27 cellular contexts compared by ENCODE assay signal in the genomic region with DNA sequence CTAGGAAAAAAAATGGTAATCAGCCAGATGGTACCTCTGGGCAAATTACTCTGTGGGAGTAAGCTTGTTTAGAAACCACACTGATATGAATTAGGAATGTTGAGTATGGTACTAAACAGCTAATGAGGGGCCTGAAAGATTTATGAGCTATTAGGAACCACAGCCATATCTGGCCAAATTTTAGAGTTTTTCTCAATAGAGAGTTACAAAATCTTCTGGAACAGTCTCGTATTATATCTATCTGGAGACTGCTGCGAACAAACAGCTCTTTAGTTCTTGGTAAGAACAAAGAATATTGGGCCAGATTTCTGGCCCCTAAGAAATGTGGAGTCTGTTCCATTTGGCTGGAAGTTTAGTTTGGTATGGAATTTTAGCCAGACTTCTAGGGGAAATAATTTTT. TPM values are rescaled to one million over a fixed set of nuclear protein-coding genes. Genes with fewer than 3 reads are reported as not detected.
DNase-seq lines count a peak whose midpoint lies in the region; ATAC-seq, FAIRE-seq and TF ChIP-seq lines count a peak whose summit lies in the region.
"Had no signal": no experiment of that assay in that cellular context is flagged by ENCODE, and none has a peak within 500 bp of the region (broad histone marks: within the 10 kb centered on the region; RNA-seq: fewer than 3 reads in every experiment).

No MANE protein-coding gene starts in this region.

- no TSS peak for BruUV-seq in A673 (replicated peaks; lab: Mats Ljungman, UMichigan)

- DNase-seq in A673 (ENCODE audit: low spot score) (peak; percentile 17), GM03348 (ENCODE audit: low spot score) (peak; percentile 73), astrocyte (ENCODE audit: low read depth) (peak; percentile 66), right atrium auricular region (ENCODE audit: low spot score) (no peak), natural killer cell (no peak), glutamatergic neuron (no peak), H4 (ENCODE audit: low spot score) (no peak)
- DNase-seq: activated CD4-positive, alpha-beta T cell treated with anti-CD3 and anti-CD28 coated beads, Interleukin-2, amount 50 U/mL, for 4 hours; activated gamma-delta T cell; adrenal gland; GF-D8; H7; Kasumi-1; NCI-H1092 treated with DMSO at 0.1 percent for 48 hours; NCI-H748 treated with DMSO at 0.1 percent for 48 hours; ovary had no signal

- POLR2A ChIA-PET in A673 (lab: Charles Lee; ENCODE audit: low non-redundant PET) = no interaction called here

- FAIRE-seq in astrocyte (lab: Jason Lieb, UNC) = no peak
- FAIRE-seq: A204.1, endothelial cell of umbilical vein, GM12891 had no signal

- H3K27me3 Mint-ChIP-seq in astrocyte (ENCODE audit: low read depth, unreplicated experiment) (peaks cover 33% of the 10 kb centered on the region), natural killer cell (ENCODE audit: low read depth in 2 of 2) (no peaks in the 10 kb centered on the region), glutamatergic neuron (ENCODE audit: unreplicated experiment) (peaks cover 5% of the 10 kb centered on the region)

- H3K4me1 Mint-ChIP-seq in astrocyte (ENCODE audit: low read depth, unreplicated experiment) = no peaks in the 10 kb centered on the region
- no peaks in the 10 kb centered on the region for H3K4me1 Mint-ChIP-seq in natural killer cell
- peaks cover 8% of the 10 kb centered on the region for H3K4me1 Mint-ChIP-seq in glutamatergic neuron (ENCODE audit: low read depth, unreplicated experiment)
- H3K4me1 Mint-ChIP-seq: memory B cell had no signal

- no peaks in the 10 kb centered on the region for H3K9me3 Mint-ChIP-seq in astrocyte (ENCODE audit: unreplicated experiment)
- no peaks in the 10 kb centered on the region for H3K9me3 Mint-ChIP-seq in natural killer cell
- H3K9me3 Mint-ChIP-seq in glutamatergic neuron (ENCODE audit: unreplicated experiment) = peaks cover 2% of the 10 kb centered on the region
- H3K9me3 Mint-ChIP-seq: memory B cell had no signal

- intact Hi-C loops in A673 (cut with micrococcal nuclease; ENCODE audit: unreplicated experiment) = no loop called here
- intact Hi-C loops in natural killer cell (cut with micrococcal nuclease) = no loop called here

- H3K27ac Mint-ChIP-seq in astrocyte (ENCODE audit: unreplicated experiment) = no peak overlapping the region
- no peak overlapping the region for H3K27ac Mint-ChIP-seq in natural killer cell
- no peak overlapping the region for H3K27ac Mint-ChIP-seq in glutamatergic neuron (ENCODE audit: unreplicated experiment)
- H3K27ac Mint-ChIP-seq: CD14-positive monocyte, memory B cell had no signal

- H3K79me2 ChIP-seq in astrocyte (ENCODE audit: insufficient read depth, low read length) = no peaks in the 10 kb centered on the region

- H3K27ac ChIP-seq in A673 (ENCODE audit: low read depth, low read length, poor library complexity, severe bottlenecking) (no peak overlapping the region), astrocyte (ENCODE audit: low read depth, low read length) (no peak overlapping the region), right atrium auricular region (peak overlapping the region; percentile 32 to 55)
- H3K27ac ChIP-seq: cardiac muscle cell, suprapubic skin had no signal

- TF ChIP-seq CTCF in A673 (conservative IDR thresholded peaks at IDR 0.05; ENCODE audit: low read depth, low read length) (no peak), astrocyte (IDR thresholded peaks at IDR 0.05; ENCODE audit: insufficient read depth, low read depth, low read length) (no peak), right atrium auricular region (IDR thresholded peaks at IDR 0.05) (no peak), natural killer cell (IDR thresholded peaks at IDR 0.05) (no peak), glutamatergic neuron (IDR thresholded peaks at IDR 0.05; ENCODE audit: partially characterized antibody, unreplicated experiment) (no peak)

- H3K4me3 ChIP-seq in A673 (ENCODE audit: low read depth, low read length, poor library complexity, severe bottlenecking) (no peak overlapping the region), astrocyte (ENCODE audit: insufficient read depth, low read depth, low read length) (no peak overlapping the region), right atrium auricular region (no peak overlapping the region)
- H3K4me3 ChIP-seq: adrenal gland, cardiac muscle cell, ovary, suprapubic skin had no signal

- H3K4me3 Mint-ChIP-seq in astrocyte (ENCODE audit: unreplicated experiment) (no peak overlapping the region), natural killer cell (no peak overlapping the region), glutamatergic neuron (ENCODE audit: unreplicated experiment) (no peak overlapping the region)
- H3K4me3 Mint-ChIP-seq: CD14-positive monocyte, memory B cell had no signal

- H3K9ac ChIP-seq in astrocyte (ENCODE audit: low read length) = no peak overlapping the region

- H3K9me3 ChIP-seq in A673 (ENCODE audit: low read depth, low read length, poor library complexity, severe bottlenecking) = no peaks in the 10 kb centered on the region
- no peaks in the 10 kb centered on the region for H3K9me3 ChIP-seq in astrocyte (ENCODE audit: insufficient read depth, low read depth, low read length)
- no peaks in the 10 kb centered on the region for H3K9me3 ChIP-seq in right atrium auricular region
- H3K9me3 ChIP-seq: adrenal gland, ovary, suprapubic skin had no signal

- peaks cover 11% of the 10 kb centered on the region for H3K36me3 Mint-ChIP-seq in astrocyte (ENCODE audit: low read depth, unreplicated experiment)
- H3K36me3 Mint-ChIP-seq in natural killer cell = peaks cover 14% of the 10 kb centered on the region
- no peaks in the 10 kb centered on the region for H3K36me3 Mint-ChIP-seq in glutamatergic neuron (ENCODE audit: unreplicated experiment)

- H3K4me1 ChIP-seq in A673 (ENCODE audit: insufficient read depth, low read length, poor library complexity, severe bottlenecking) (no peaks in the 10 kb centered on the region), astrocyte (ENCODE audit: insufficient read depth, low read length) (no peaks in the 10 kb centered on the region), right atrium auricular region (peaks cover 0 to 37% of the 10 kb centered on the region in 2 donors)

- H3K36me3 ChIP-seq in A673 (ENCODE audit: insufficient read depth, low read length, poor library complexity, severe bottlenecking) (no peaks in the 10 kb centered on the region), astrocyte (ENCODE audit: insufficient read depth, low read length) (no peaks in the 10 kb centered on the region), right atrium auricular region (no peaks in the 10 kb centered on the region)
- H3K36me3 ChIP-seq: adrenal gland, cardiac muscle cell, ovary, suprapubic skin had no signal

- no peak for ATAC-seq in natural killer cell
- no peak for ATAC-seq in GM21526 (IDR thresholded peaks at IDR 0.05; ENCODE audit: low FRiP score, unreplicated experiment)

- CTCF ChIA-PET in A673 (lab: Charles Lee) = no interaction called here

- H2AFZ ChIP-seq in astrocyte (ENCODE audit: low read depth, low read length) = no peak overlapping the region

- H3K27me3 ChIP-seq in A673 (replicated peaks; ENCODE audit: insufficient read depth, low read depth, low read length, poor library complexity) = peaks cover 10% of the 10 kb centered on the region
- H3K27me3 ChIP-seq in astrocyte (ENCODE audit: insufficient read depth, low read length) = peaks cover 7% of the 10 kb centered on the region
- no peaks in the 10 kb centered on the region for H3K27me3 ChIP-seq in right atrium auricular region
- H3K27me3 ChIP-seq: ovary had no signal

- no peaks in the 10 kb centered on the region for H4K20me1 ChIP-seq in astrocyte (ENCODE audit: insufficient read depth, low read length)

- no peak overlapping the region for H3K4me2 ChIP-seq in astrocyte (ENCODE audit: low read length)

RNA-seq across cellular contexts. Expression of a gene that starts 4.9 kb away (rescaled TPM):
- total RNA-seq in A673 (2021) = 0.17 TPM in 1 of 2 replicates, not detected in the other
- total RNA-seq in astrocyte = 1.9 and 2.6 TPM in 2 replicates
- total RNA-seq in right atrium auricular region = 10 to 100 TPM; 44.1 to 47.2 TPM
- 10 to 100 TPM in 2 of 3 donors, 1 to 10 TPM in 1; 8.8 to 13.2 (median 11.2) TPM for total RNA-seq in natural killer cell
- total RNA-seq in glutamatergic neuron (ENCODE audit: unreplicated experiment) = 3.1 TPM
- total RNA-seq in H4 (2014; rRNA removed; shearing (Covaris generic)) = 0.10 TPM in 1 of 2 replicates, not detected in the other
- total RNA-seq: H7; kidney epithelial cell; SK-MEL-5; T-helper 2 cell treated with Interferon-gamma antibody and Interleukin-4, amounts not matched to agents 100 ng/mL and 5 ng/mL, for 36 hours had no signal

Comparison
In these comparisons a context has a peak if more than half of its experiments do, and no peak if none do; other contexts are left out.
1. DNase-seq: peak in A673 (single experiment), GM03348 (single experiment) and astrocyte (single experiment); none in right atrium auricular region (single experiment), natural killer cell (single experiment), glutamatergic neuron (single experiment) and H4 (single experiment).
2. H3K27ac ChIP-seq: peak in right atrium auricular region (2 of 2); none in A673 (single experiment) and astrocyte (single experiment).